In genomic region chr16:46868891-46869290, GRCh38 we compare ENCODE assay signal across 6 cellular contexts. TPM values are rescaled to one million over a fixed set of nuclear protein-coding genes. Genes with fewer than 3 reads are reported as not detected.
A peak's percentile ranks its signal among the peaks of the same experiment; 100 is the strongest.
DNase-seq lines count a peak whose midpoint lies in the region; ATAC-seq, FAIRE-seq and TF ChIP-seq lines count a peak whose summit lies in the region.
"Not testable (repeated sequence)": the region's sequence is repeated elsewhere in the genome, so short reads cannot be mapped to it uniquely, and the experiment has no call there.

No MANE protein-coding gene starts in this region.

- H3K27ac ChIP-seq in 22Rv1 (0 out of 2 replicates have a peak overlapping the region, but pooled peaks have one; percentile 5), right lobe of liver (peak overlapping the region in 2 of 3 donors; percentile 14 to 64)
- H3K27ac ChIP-seq in colonic mucosa; small intestine (ENCODE audit: low read depth in 1 of 2, low read length in 1 of 2): not testable (repeated sequence)

- TF ChIP-seq POLR2A in right lobe of liver (IDR thresholded peaks at IDR 0.05) = not testable (repeated sequence)

- H3K27me3 ChIP-seq in colonic mucosa; right lobe of liver; small intestine (ENCODE audit: control insufficient read depth in 2 of 2, insufficient read depth in 2 of 2, low read length in 2 of 2): not testable (repeated sequence)

- not testable (repeated sequence) for H3K36me3 ChIP-seq in colonic mucosa; right lobe of liver; small intestine (ENCODE audit: control insufficient read depth in 2 of 2, insufficient read depth in 2 of 2, low read length in 2 of 2)

- H3K9ac ChIP-seq in colonic mucosa (ENCODE audit: low read depth in 2 of 2, low read length in 2 of 2) = not testable (repeated sequence)

- DNase-seq in LoVo (ENCODE audit: low spot score) (peak; percentile 20), colonic mucosa (peak; percentile 56), small intestine (peak; percentile 88)
- DNase-seq in left lobe of liver (ENCODE audit: low spot score); right lobe of liver: not testable (repeated sequence)

- ATAC-seq in left lobe of liver = peak; percentile 75
- peak; percentile 62 to 76 (median 72) for ATAC-seq in right lobe of liver

- intact Hi-C loops in colonic mucosa (cut with DNase I); right lobe of liver (cut with DNase I): not testable (repeated sequence)

- not testable (repeated sequence) for FAIRE-seq in small intestine (lab: Jason Lieb, UNC)

- H3K9me3 ChIP-seq in colonic mucosa; right lobe of liver; small intestine (ENCODE audit: control insufficient read depth, low read depth): not testable (repeated sequence)

- not testable (repeated sequence) for H3K4me1 ChIP-seq in colonic mucosa; small intestine (ENCODE audit: control insufficient read depth in 2 of 2, insufficient read depth in 1 of 2, low read depth in 1 of 2, low read length in 1 of 2)
- peaks cover 0 to 20% (median 9%) of the 10 kb centered on the region in 4 donors for H3K4me1 ChIP-seq in right lobe of liver

- not testable (repeated sequence) for TF ChIP-seq CTCF in 22Rv1 (IDR thresholded peaks at IDR 0.05); colonic mucosa (IDR thresholded peaks at IDR 0.05); right lobe of liver (IDR thresholded peaks at IDR 0.05)

- 49% methylated on average over 2 of the region's 2 CpGs for WGBS in right lobe of liver (ENCODE audit: insufficient coverage, low coverage, low lambda C conversion rate, missing lambda C conversion rate)
- WGBS in small intestine, 3 donors = 52 to 66% (median 55%) methylated on average over 2 of the region's 2 CpGs

- H3K4me3 ChIP-seq in colonic mucosa; right lobe of liver; small intestine (ENCODE audit: low read depth in 1 of 2, low read length in 2 of 2): not testable (repeated sequence)

RNA-seq across cellular contexts. Expression of gene GPT2, which starts 15.3 kb away (rescaled TPM):
- total RNA-seq in colonic mucosa = 10 to 100 TPM; 28.8 to 45.3 TPM
- 84.6 TPM for total RNA-seq in left lobe of liver
- 100 to 1,000 TPM in 2 of 6 experiments, 10 to 100 TPM in 4; 30.8 to 163 (median 92.0) TPM for total RNA-seq in right lobe of liver
- 10 to 100 TPM in 1 of 3 donors, 1 to 10 TPM in 2; 2.2 to 25.4 (median 7.2) TPM for polyA plus RNA-seq in small intestine

RNA-seq across cellular contexts. Expression of gene C16orf87, which starts 37.9 kb away (rescaled TPM):
- total RNA-seq in colonic mucosa (1 to 10 TPM; 4.8 to 6.7 TPM), left lobe of liver (5.2 TPM), right lobe of liver (1 to 10 TPM; 5.5 to 9.8 (median 7.4) TPM)
- polyA plus RNA-seq in small intestine = 10 to 100 TPM in 1 of 3 donors, 1 to 10 TPM in 2; 5.7 to 13.9 (median 9.5) TPM
